8 cellular contexts compared by ENCODE assay signal in genomic region chr9:129142115-129142514, GRCh38. TPM values are rescaled to one million over a fixed set of nuclear protein-coding genes. Genes with fewer than 3 reads are reported as not detected.
DNase-seq lines count a peak whose midpoint lies in the region; ATAC-seq and TF ChIP-seq lines count a peak whose summit lies in the region.

No MANE protein-coding gene starts in this region.

- no peak for DNase-seq in CD4-positive, alpha-beta T cell
- no peak for DNase-seq in RWPE1 (ENCODE audit: low spot score)
- no peak for DNase-seq in prostate gland (ENCODE audit: low spot score)
- no peak for DNase-seq in stimulated activated CD4-positive, alpha-beta T cell treated with anti-CD3 and anti-CD28 coated beads, Interleukin-2, amount 100 ng/mL, for 48 hours
- no peak for DNase-seq in D341Med (ENCODE audit: low spot score)

- H3K4me3 Mint-ChIP-seq in CD4-positive, alpha-beta T cell, result peak overlapping the region; percentile 20

- ATAC-seq in CD4-positive, alpha-beta T cell (ENCODE audit: poor library complexity), result no peak
- ATAC-seq in HG02852 (IDR thresholded peaks at IDR 0.05; ENCODE audit: unreplicated experiment) (no peak), GM18502 (IDR thresholded peaks at IDR 0.05; ENCODE audit: poor library complexity, unreplicated experiment) (no peak)

- no peaks in the 10 kb centered on the region for H3K9me3 Mint-ChIP-seq in CD4-positive, alpha-beta T cell

- intact Hi-C loops in CD4-positive, alpha-beta T cell (cut with DNase I, micrococcal nuclease), result loop anchor here (5.0 kb wide), 2 partner anchors 35 to 180 kb away; partner anchors contain the start of gene IER5L (in 1 of the 2)
- intact Hi-C loops in prostate gland (cut with DNase I), result loop anchor here (5.0 kb wide), 1 partner anchor 355 kb away; no protein-coding TSS in a partner anchor

- no peak for TF ChIP-seq POLR2A in prostate gland (IDR thresholded peaks at IDR 0.05)

- peaks cover 34% of the 10 kb centered on the region for H3K4me1 Mint-ChIP-seq in CD4-positive, alpha-beta T cell (ENCODE audit: low read depth)

- H3K4me3 ChIP-seq in esophagus (ENCODE audit: low read depth in 1 of 2, low read length in 2 of 2), result no peak overlapping the region
- peak overlapping the region in 1 of 2 donors; percentile 39 for H3K4me3 ChIP-seq in prostate gland

- peaks cover 42% of the 10 kb centered on the region for H3K36me3 Mint-ChIP-seq in CD4-positive, alpha-beta T cell (ENCODE audit: low read depth)

- H3K27ac Mint-ChIP-seq in CD4-positive, alpha-beta T cell, result no peak overlapping the region

- TF ChIP-seq CTCF in CD4-positive, alpha-beta T cell (IDR thresholded peaks at IDR 0.05), result no peak
- TF ChIP-seq CTCF in RWPE1 (conservative IDR thresholded peaks at IDR 0.05; ENCODE audit: low read depth), result no peak
- no peak for TF ChIP-seq CTCF in prostate gland (IDR thresholded peaks at IDR 0.05)

- H3K27me3 Mint-ChIP-seq in CD4-positive, alpha-beta T cell, result no peaks in the 10 kb centered on the region

- peaks cover 11 to 31% of the 10 kb centered on the region in 2 donors for H3K4me1 ChIP-seq in esophagus (ENCODE audit: control insufficient read depth in 2 of 2, insufficient read depth in 2 of 2, low read length in 1 of 2)
- H3K4me1 ChIP-seq in prostate gland (replicated peaks), result peaks cover 54% of the 10 kb centered on the region

- no peaks in the 10 kb centered on the region for H3K9me3 ChIP-seq in CD4-positive, alpha-beta T cell (ENCODE audit: control insufficient read depth, low read length)
- H3K9me3 ChIP-seq in esophagus (ENCODE audit: control insufficient read depth in 2 of 2, insufficient read depth in 1 of 2, low read depth in 1 of 2, low read length in 1 of 2) (no peaks in the 10 kb centered on the region), prostate gland (no peaks in the 10 kb centered on the region)

- CTCF ChIA-PET in CD4-positive, alpha-beta T cell (lab: Charles Lee), result interaction anchor here (0.9 to 4.9 kb wide), 9 partner anchors 11 to 642 kb away, joined by 3 to 57 read pairs (median 4); partner anchors contain the start of gene IER5L
- CTCF ChIA-PET in RWPE1 (lab: Yijun Ruan, JAX), result interaction anchor here (0.9 to 5.4 kb wide), 9 partner anchors 10 to 584 kb away, joined by 3 to 63 read pairs (median 6); no protein-coding TSS in a partner anchor

- H3K27me3 ChIP-seq in CD4-positive, alpha-beta T cell (ENCODE audit: control insufficient read depth, insufficient read depth, low read length), result no peaks in the 10 kb centered on the region
- H3K27me3 ChIP-seq in esophagus (ENCODE audit: control insufficient read depth in 1 of 2, insufficient read depth in 2 of 2, low read length in 2 of 2) (no peaks in the 10 kb centered on the region), prostate gland (replicated peaks; ENCODE audit: insufficient read depth) (no peaks in the 10 kb centered on the region)

- H3K36me3 ChIP-seq in esophagus (ENCODE audit: control insufficient read depth in 2 of 2, insufficient read depth in 2 of 2, low read length in 1 of 2), result peaks cover 2 to 29% of the 10 kb centered on the region in 2 donors
- peaks cover 0 to under 1% of the 10 kb centered on the region in 2 donors for H3K36me3 ChIP-seq in prostate gland

- WGBS in esophagus, 2 donors, result 38 to 57% methylated on average over 8 of the region's 8 CpGs
- WGBS in prostate gland, result 41% methylated on average over 6 of the region's 8 CpGs

- POLR2A ChIA-PET in CD4-positive, alpha-beta T cell (lab: Charles Lee), result interaction anchor here (1.3 to 2.6 kb wide), 2 partner anchors 32 to 36 kb away, joined by 5 to 12 read pairs; partner anchors contain the start of gene IER5L
- POLR2A ChIA-PET in RWPE1 (lab: Yijun Ruan, JAX; ENCODE audit: low non-redundant PET), result no interaction called here

- H3K27ac ChIP-seq in CD4-positive, alpha-beta T cell (ENCODE audit: low read depth, low read length), result no peak overlapping the region
- H3K27ac ChIP-seq in RWPE1 (peak overlapping the region; percentile 100), esophagus (ENCODE audit: low read depth in 2 of 2, low read length in 1 of 2) (peak overlapping the region; percentile 99 to 100), prostate gland (peak overlapping the region; percentile 99)

RNA-seq across cellular contexts. Expression of gene PTPA, which starts 30.9 kb away (rescaled TPM):
- 10 to 100 TPM; 21.6 to 23.3 TPM for total RNA-seq in CD4-positive, alpha-beta T cell
- 100 to 1,000 TPM in 1 of 2 donors, 10 to 100 TPM in 1; 80.0 to 126 TPM for polyA plus RNA-seq in esophagus
- 100 to 1,000 TPM; 165 to 173 TPM for total RNA-seq in prostate gland

RNA-seq across cellular contexts. Expression of gene CRAT, which starts 31.5 kb away (rescaled TPM):
- total RNA-seq in CD4-positive, alpha-beta T cell, result 1 to 10 TPM; 7.1 to 9.4 TPM
- 10 to 100 TPM; 26.6 to 36.7 TPM for polyA plus RNA-seq in esophagus
- total RNA-seq in prostate gland, result 10 to 100 TPM; 59.8 to 98.3 TPM

RNA-seq across cellular contexts. Expression of gene IER5L, which starts 35.9 kb away (rescaled TPM):
- total RNA-seq in CD4-positive, alpha-beta T cell, result 1 to 10 TPM; 5.6 to 6.4 TPM
- polyA plus RNA-seq in esophagus, result 1 to 10 TPM; 5.4 to 8.4 TPM
- total RNA-seq in prostate gland, result 10 to 100 TPM in 1 of 2 donors, 1 to 10 TPM in 1; 7.2 to 30.7 TPM

Comparison
In these comparisons a context has a peak if more than half of its experiments do, and no peak if none do; other contexts are left out.
1. RNA of gene PTPA, which starts 30.9 kb away (total RNA-seq): 165 to 173 TPM in prostate gland; 21.6 to 23.3 TPM in CD4-positive, alpha-beta T cell; every median in the first group is over 4 times any median in the second.
2. RNA of gene CRAT, which starts 31.5 kb away (total RNA-seq): 59.8 to 98.3 TPM in prostate gland; 7.1 to 9.4 TPM in CD4-positive, alpha-beta T cell; every median in the first group is over 4 times any median in the second.